Comparison of ENCODE assay signal across 8 cellular contexts in the genomic region with DNA sequence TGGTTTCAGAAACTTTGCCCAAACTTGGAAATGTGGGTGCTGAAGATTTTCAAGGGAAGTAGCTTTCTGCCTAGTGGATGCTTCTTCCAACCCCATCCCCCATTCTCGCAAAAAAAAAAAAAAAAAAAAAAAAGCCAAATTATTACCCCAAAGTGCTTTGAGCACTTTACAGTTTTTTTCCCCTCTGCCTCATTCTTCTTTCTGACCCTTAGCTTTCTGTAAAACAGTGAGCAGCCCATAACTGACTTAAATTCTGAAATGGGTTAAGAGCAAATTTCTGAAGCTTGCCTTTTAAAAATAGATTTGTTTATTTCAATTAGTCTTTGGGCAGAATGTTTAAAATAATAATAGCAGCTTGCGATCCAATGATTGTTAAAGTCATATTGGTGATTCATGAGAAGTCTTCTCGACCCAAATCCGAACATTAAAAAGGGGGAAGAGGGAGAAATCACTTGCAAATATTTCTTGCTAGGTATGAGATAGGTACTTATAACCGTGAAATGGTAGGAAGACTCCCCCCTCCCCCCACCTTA. TPM values are rescaled to one million over a fixed set of nuclear protein-coding genes. Genes with fewer than 3 reads are reported as not detected.
DNase-seq lines count a peak whose midpoint lies in the region; ATAC-seq and TF ChIP-seq lines count a peak whose summit lies in the region.

No MANE protein-coding gene starts in this region.

- CTCF ChIA-PET in Panc1 (lab: Charles Lee) = interaction anchor here (0.6 kb wide), 1 partner anchor 748 kb away, joined by 9 read pairs; no protein-coding TSS in a partner anchor

- intact Hi-C loops in Panc1 (cut with micrococcal nuclease; ENCODE audit: unreplicated experiment) (loop anchor here (10.0 kb wide), 1 partner anchor 403 kb away; no protein-coding TSS in a partner anchor), psoas muscle (cut with DNase I) (loop anchor here (5.0 to 10.0 kb wide), 4 partner anchors 81 to 973 kb away; a partner anchor contains a TSS), left colon (cut with DNase I, micrococcal nuclease) (loop anchor here in 1 of 2 donors (10.0 kb wide), 1 partner anchor 743 kb away; no protein-coding TSS in a partner anchor)

- POLR2A ChIA-PET in Panc1 (lab: Charles Lee) = no interaction called here

- BruUV-seq in Panc1 (replicated peaks; lab: Mats Ljungman, UMichigan) = no TSS peak

- H3K27ac ChIP-seq in Panc1 (ENCODE audit: low read length) (no peak overlapping the region), psoas muscle (no peak overlapping the region)

- H3K36me3 ChIP-seq in GM06990 (ENCODE audit: control insufficient read depth, insufficient read depth, low read length) (no peaks in the 10 kb centered on the region), Panc1 (ENCODE audit: control insufficient read depth, insufficient read depth, low read length) (no peaks in the 10 kb centered on the region), psoas muscle (ENCODE audit: insufficient read depth in 1 of 2, low read depth in 1 of 2) (peaks cover 0 to 12% of the 10 kb centered on the region in 2 donors)

- H3K4me1 ChIP-seq in Panc1 (ENCODE audit: control insufficient read depth, insufficient read depth, low read length) (peaks cover 12% of the 10 kb centered on the region), psoas muscle (no peaks in the 10 kb centered on the region)

- DNase-seq in GM06990 (ENCODE audit: extremely low read depth, insufficient read length) (no peak), Panc1 (ENCODE audit: low read depth, low spot score) (no peak), fibroblast of mammary gland (ENCODE audit: low read depth) (peak; percentile 19), psoas muscle (no peak), GOT3 (lab: John Stamatoyannopoulos, UW) (no peak), left colon (no peak)

- ATAC-seq in Panc1 (no peak), psoas muscle (no peak), left colon (no peak), GM19397 (IDR thresholded peaks at IDR 0.05; ENCODE audit: unreplicated experiment) (no peak)
- ATAC-seq in activated CD4-positive, CD25-positive, alpha-beta regulatory T cell treated with anti-CD3 and anti-CD28 coated beads, Interleukin-2, amount 50 U/mL, for 24 hours = no peak

- H3K4me3 ChIP-seq in GM06990 (replicated peaks; ENCODE audit: low read depth, low read length) (peak overlapping the region; percentile 60), Panc1 (ENCODE audit: low read depth in 2 of 2, low read length in 2 of 2) (peak overlapping the region; percentile 53 to 62), fibroblast of mammary gland (ENCODE audit: control insufficient read depth, low read depth, low read length) (peak overlapping the region; percentile 77), psoas muscle (peak overlapping the region; percentile 71)

- 17 to 19% (median 18%) methylated on average over 5 of the region's 5 CpGs for WGBS in psoas muscle, 3 donors

- in situ Hi-C loops in Panc1 (cut with HindIII; ENCODE audit: low pct_unique_long_range_greater_than_20kb, low sequenced_read_pairs) = no loop called here

- no peaks in the 10 kb centered on the region; the same call in none of the 2 replicates for H3K27me3 ChIP-seq in GM06990 (replicated peaks; ENCODE audit: control insufficient read depth, insufficient read depth, low read length)
- H3K27me3 ChIP-seq in Panc1 (ENCODE audit: control insufficient read depth, insufficient read depth, low read length) = peaks cover 49% of the 10 kb centered on the region
- H3K27me3 ChIP-seq in psoas muscle (ENCODE audit: insufficient read depth in 3 of 3, low read length in 2 of 3) = peaks cover 0 to 18% (median 4%) of the 10 kb centered on the region in 3 donors

- H3K9me3 ChIP-seq in Panc1 (ENCODE audit: control insufficient read depth, insufficient read depth, low read depth, low read length) = no peaks in the 10 kb centered on the region
- H3K9me3 ChIP-seq in psoas muscle = no peaks in the 10 kb centered on the region

- TF ChIP-seq CTCF in GM06990 (IDR thresholded peaks at IDR 0.05; ENCODE audit: insufficient read depth, low read length, poor library complexity, severe bottlenecking) (no peak), Panc1 (IDR thresholded peaks at IDR 0.05) (no peak), fibroblast of mammary gland (conservative IDR thresholded peaks at IDR 0.05; ENCODE audit: control insufficient read depth, insufficient read depth, low read depth, low read length) (no peak), psoas muscle (IDR thresholded peaks at IDR 0.05) (no peak)

RNA-seq across cellular contexts. Expression of a gene that starts 1.0 kb away (rescaled TPM):
- total RNA-seq in Panc1 (2021; ENCODE audit: unreplicated experiment) = 0.51 TPM
- polyA plus RNA-seq in Panc1 (2012; ENCODE audit: insufficient read length) = 0.22 TPM
- total RNA-seq in psoas muscle = 10 to 100 TPM in 1 of 4 donors, 1 to 10 TPM in 3; 1.1 to 29.3 (median 3.0) TPM
- polyA plus RNA-seq in psoas muscle = 1 to 10 TPM in 2 of 3 donors, under 1 TPM in 1; 0.94 to 2.4 (median 1.1) TPM
- 1 to 10 TPM; 1.3 to 4.2 TPM for total RNA-seq in left colon
